8 cellular contexts compared by ENCODE assay signal in genomic region chr3:43104786-43105185, GRCh38. TPM values are rescaled to one million over a fixed set of nuclear protein-coding genes. Genes with fewer than 3 reads are reported as not detected.
A peak's percentile ranks its signal among the peaks of the same experiment; 100 is the strongest.
DNase-seq lines count a peak whose midpoint lies in the region; ATAC-seq and TF ChIP-seq lines count a peak whose summit lies in the region.

No MANE protein-coding gene starts in this region.

- no peaks in the 10 kb centered on the region for H3K27me3 ChIP-seq in HAP-1 (ENCODE audit: low read depth)

- CTCF ChIA-PET in activated B cell treated with CpG ODN at 0.5 μM for 24 hours (lab: Charles Lee), result no interaction called here

- no peaks in the 10 kb centered on the region for H3K9me3 Mint-ChIP-seq in activated B cell treated with CpG ODN at 0.5 μM for 24 hours

- H3K9me3 ChIP-seq in HAP-1, result no peaks in the 10 kb centered on the region

- no peaks in the 10 kb centered on the region for H3K36me3 Mint-ChIP-seq in activated B cell treated with CpG ODN at 0.5 μM for 24 hours (ENCODE audit: low read depth)

- H3K4me1 Mint-ChIP-seq in activated B cell treated with CpG ODN at 0.5 μM for 24 hours, result peaks cover 14% of the 10 kb centered on the region

- TF ChIP-seq CTCF in activated B cell treated with CpG ODN at 0.5 μM for 24 hours (IDR thresholded peaks at IDR 0.05), result no peak
- no peak for TF ChIP-seq CTCF in retinal pigment epithelial cell (conservative IDR thresholded peaks at IDR 0.05; ENCODE audit: low read depth, low read length)
- TF ChIP-seq CTCF in omental fat pad (IDR thresholded peaks at IDR 0.05), result no peak

- no peak overlapping the region for H3K27ac Mint-ChIP-seq in activated B cell treated with CpG ODN at 0.5 μM for 24 hours

- peaks cover 6% of the 10 kb centered on the region for H3K4me1 ChIP-seq in HAP-1

- POLR2A ChIA-PET in activated B cell treated with CpG ODN at 0.5 μM for 24 hours (lab: Charles Lee), result no interaction called here

- no peaks in the 10 kb centered on the region for H3K27me3 Mint-ChIP-seq in activated B cell treated with CpG ODN at 0.5 μM for 24 hours

- no peak for DNase-seq in HAP-1 (ENCODE audit: low spot score in 2 of 2)
- no peak for DNase-seq in activated B cell treated with CpG ODN at 0.5 μM for 24 hours
- no peak for DNase-seq in left cardiac atrium
- no peak for DNase-seq in retinal pigment epithelial cell (ENCODE audit: low read depth)
- DNase-seq in omental fat pad (ENCODE audit: low spot score), result no peak
- no peak for DNase-seq in stimulated activated CD4-positive, alpha-beta T cell treated with anti-CD3 and anti-CD28 coated beads, Interleukin-2, amount 100 ng/mL, for 24 hours
- no peak for DNase-seq in NOMO-1 (lab: John Stamatoyannopoulos, UW; ENCODE audit: unreplicated experiment in 2 of 2)
- no peak for DNase-seq in amniotic stem cell (lab: John Stamatoyannopoulos, UW)

- in situ Hi-C loops in HAP-1 (cut with MboI; ENCODE audit: low sequenced_read_pairs), result no loop called here

- peak overlapping the region; percentile 73 for H3K4me3 Mint-ChIP-seq in activated B cell treated with CpG ODN at 0.5 μM for 24 hours

- peak overlapping the region; percentile 66 for H3K4me3 ChIP-seq in HAP-1
- H3K4me3 ChIP-seq in retinal pigment epithelial cell (ENCODE audit: low read length), result peak overlapping the region; percentile 69

- ATAC-seq in activated B cell treated with CpG ODN at 0.5 μM for 24 hours (ENCODE audit: low read depth), result no peak
- peak; percentile 1 to 4 for ATAC-seq in left cardiac atrium
- no peak for ATAC-seq in omental fat pad (ENCODE audit: low FRiP score)

- no peaks in the 10 kb centered on the region for H3K36me3 ChIP-seq in HAP-1 (replicated peaks)

- intact Hi-C loops in activated B cell treated with CpG ODN at 0.5 μM for 24 hours (cut with micrococcal nuclease) (loop anchor here (5.0 to 10.0 kb wide), 2 partner anchors 300 to 1233 kb away; partner anchors contain the start of genes ACKR2, HIGD1A and TCAIM), left cardiac atrium (cut with DNase I) (loop anchor here in 1 of 2 donors (10.0 kb wide), 1 partner anchor 50 kb away; no protein-coding TSS in a partner anchor)

RNA-seq across cellular contexts. Expression of gene POMGNT2, which starts 1.1 kb away (rescaled TPM):
- total RNA-seq in activated B cell treated with CpG ODN at 0.5 μM for 24 hours (2.6 and 2.7 TPM in 2 replicates), left cardiac atrium (10 to 100 TPM; 16.7 to 19.2 TPM), omental fat pad (10 to 100 TPM; 13.0 to 19.6 (median 15.9) TPM)

Comparison
In these comparisons a context has a peak if more than half of its experiments do, and no peak if none do; other contexts are left out.
1. ATAC-seq: peak in left cardiac atrium (2 of 2); none in activated B cell treated with CpG ODN at 0.5 μM for 24 hours (single experiment) and omental fat pad (single experiment).